Comparison of ENCODE assay signal across 8 cellular contexts in the genomic region with DNA sequence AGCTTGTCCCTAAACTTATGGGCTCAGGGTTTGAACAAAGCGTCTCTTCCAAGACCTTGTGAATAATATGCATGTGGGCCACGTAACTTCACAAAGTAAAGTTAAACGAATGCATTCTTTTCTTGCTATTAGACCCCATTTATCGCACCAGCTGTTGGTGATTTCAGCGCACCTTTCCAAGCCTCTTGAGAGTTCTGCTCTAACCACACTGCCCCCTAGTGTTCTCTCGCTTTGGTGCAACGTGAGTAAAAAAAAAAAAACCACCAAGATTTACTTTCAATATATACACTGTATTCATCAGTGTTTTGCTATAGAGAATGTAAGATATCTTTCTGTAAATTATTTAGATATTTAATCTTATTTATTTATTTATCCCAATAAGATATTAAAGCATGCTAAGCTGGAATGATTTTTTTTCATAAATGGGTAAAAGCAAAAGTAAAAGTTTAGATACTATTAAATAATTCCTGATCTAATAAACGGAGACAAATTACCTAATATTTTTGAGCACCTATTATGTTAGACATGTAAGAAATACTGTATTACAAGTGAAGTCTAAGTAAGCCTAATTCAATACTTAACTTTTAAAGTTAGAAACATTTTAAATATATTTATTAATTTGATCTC.
DNase-seq lines count a peak whose midpoint lies in the region; ATAC-seq, FAIRE-seq and TF ChIP-seq lines count a peak whose summit lies in the region.

No MANE protein-coding gene starts in this region.

- peak; percentile 92 for FAIRE-seq in islet of Langerhans (lab: Jason Lieb, UNC)

- intact Hi-C loops in body of pancreas (cut with DNase I): no loop called here

- H3K4me3 ChIP-seq in body of pancreas: no peak overlapping the region

- DNase-seq in DMS 273 (lab: John Stamatoyannopoulos, UW; ENCODE audit: unreplicated experiment) (peak; percentile 89), NCI-H1105 (lab: John Stamatoyannopoulos, UW) (peak; percentile 7), T-helper 1 cell (peak in 4 of 5 donors; percentile 8 to 60 (median 36)), body of pancreas (peak; percentile 61 to 69 (median 66)), HuH-7.5 (ENCODE audit: low spot score) (no peak)
- peak; percentile 51 to 60 for DNase-seq in stimulated activated CD4-positive, alpha-beta T cell treated with anti-CD3 and anti-CD28 coated beads, Interleukin-2, amount 100 ng/mL, for 48 hours

- no peaks in the 10 kb centered on the region for H3K36me3 ChIP-seq in body of pancreas (replicated peaks in 1 of 2; ENCODE audit: insufficient read depth in 1 of 2, low read depth in 2 of 2)

- peak; percentile 63 to 95 (median 70) for TF ChIP-seq CTCF in body of pancreas (IDR thresholded peaks at IDR 0.05)

- no peaks in the 10 kb centered on the region for H3K4me1 ChIP-seq in body of pancreas

- H3K27me3 ChIP-seq in body of pancreas: no peaks in the 10 kb centered on the region

- H3K9me3 ChIP-seq in body of pancreas: no peaks in the 10 kb centered on the region

- no peak for TF ChIP-seq POLR2A in body of pancreas (IDR thresholded peaks at IDR 0.05)

- ATAC-seq in GM21786 (IDR thresholded peaks at IDR 0.05; ENCODE audit: unreplicated experiment) (peak; percentile 64), body of pancreas (peak; percentile 68)

- no peak overlapping the region for H3K27ac ChIP-seq in body of pancreas

- 7 to 8% methylated on average over 8 of the region's 8 CpGs for WGBS in body of pancreas, 2 donors
